1 cellular context compared by ENCODE assay signal in the genomic region with DNA sequence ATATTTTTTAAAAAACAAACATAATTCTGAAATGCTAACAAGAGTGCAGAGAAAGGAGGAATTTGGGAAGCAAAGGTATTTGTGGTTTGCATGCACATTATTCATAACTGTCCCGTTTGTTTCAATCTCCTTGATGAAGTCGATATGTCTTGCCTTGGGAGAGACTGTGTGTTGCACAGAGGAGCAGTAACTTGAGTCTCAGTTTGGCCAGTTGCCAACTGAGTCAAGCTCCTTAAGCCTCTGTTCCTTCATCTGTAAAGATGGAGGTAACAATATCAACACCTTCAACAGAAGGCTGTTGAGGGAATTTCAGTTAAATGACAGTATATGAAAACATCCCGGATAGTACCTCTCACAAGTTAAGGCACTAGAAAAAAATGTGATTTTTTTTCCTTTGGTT.
TF ChIP-seq lines count a peak whose summit lies in the region.

No MANE protein-coding gene starts in this region.

TF ChIP-seq in Ishikawa, 13 proteins besides CTCF, POLR2A, EP300 and RAD21 (continued from another document):
- TF ChIP-seq, protein P1, sequence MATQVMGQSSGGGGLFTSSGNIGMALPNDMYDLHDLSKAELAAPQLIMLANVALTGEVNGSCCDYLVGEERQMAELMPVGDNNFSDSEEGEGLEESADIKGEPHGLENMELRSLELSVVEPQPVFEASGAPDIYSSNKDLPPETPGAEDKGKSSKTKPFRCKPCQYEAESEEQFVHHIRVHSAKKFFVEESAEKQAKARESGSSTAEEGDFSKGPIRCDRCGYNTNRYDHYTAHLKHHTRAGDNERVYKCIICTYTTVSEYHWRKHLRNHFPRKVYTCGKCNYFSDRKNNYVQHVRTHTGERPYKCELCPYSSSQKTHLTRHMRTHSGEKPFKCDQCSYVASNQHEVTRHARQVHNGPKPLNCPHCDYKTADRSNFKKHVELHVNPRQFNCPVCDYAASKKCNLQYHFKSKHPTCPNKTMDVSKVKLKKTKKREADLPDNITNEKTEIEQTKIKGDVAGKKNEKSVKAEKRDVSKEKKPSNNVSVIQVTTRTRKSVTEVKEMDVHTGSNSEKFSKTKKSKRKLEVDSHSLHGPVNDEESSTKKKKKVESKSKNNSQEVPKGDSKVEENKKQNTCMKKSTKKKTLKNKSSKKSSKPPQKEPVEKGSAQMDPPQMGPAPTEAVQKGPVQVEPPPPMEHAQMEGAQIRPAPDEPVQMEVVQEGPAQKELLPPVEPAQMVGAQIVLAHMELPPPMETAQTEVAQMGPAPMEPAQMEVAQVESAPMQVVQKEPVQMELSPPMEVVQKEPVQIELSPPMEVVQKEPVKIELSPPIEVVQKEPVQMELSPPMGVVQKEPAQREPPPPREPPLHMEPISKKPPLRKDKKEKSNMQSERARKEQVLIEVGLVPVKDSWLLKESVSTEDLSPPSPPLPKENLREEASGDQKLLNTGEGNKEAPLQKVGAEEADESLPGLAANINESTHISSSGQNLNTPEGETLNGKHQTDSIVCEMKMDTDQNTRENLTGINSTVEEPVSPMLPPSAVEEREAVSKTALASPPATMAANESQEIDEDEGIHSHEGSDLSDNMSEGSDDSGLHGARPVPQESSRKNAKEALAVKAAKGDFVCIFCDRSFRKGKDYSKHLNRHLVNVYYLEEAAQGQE (IDR thresholded peaks at IDR 0.05; ENCODE audit: low read depth), result no peak
